22 cellular contexts compared by ENCODE assay signal in genomic region chr13:40430234-40430633, GRCh38.
DNase-seq lines count a peak whose midpoint lies in the region; ATAC-seq and TF ChIP-seq lines count a peak whose summit lies in the region.
"Had no signal": no experiment of that assay in that cellular context is flagged by ENCODE, and none has a peak within 500 bp of the region (broad histone marks: within the 10 kb centered on the region; RNA-seq: fewer than 3 reads in every experiment).

No MANE protein-coding gene starts in this region.

- H3K9me3 ChIP-seq in HEK293 (ENCODE audit: control insufficient read depth, insufficient read depth, low read depth, low read length): no peaks in the 10 kb centered on the region
- no peaks in the 10 kb centered on the region for H3K9me3 ChIP-seq in SK-N-SH
- peaks cover 4% of the 10 kb centered on the region for H3K9me3 ChIP-seq in mesodermal cell (ENCODE audit: control insufficient read depth, low read length)
- H3K9me3 ChIP-seq: prostate gland, tibial nerve had no signal

- no peak overlapping the region for H3K9ac ChIP-seq in SK-N-SH

- no peaks in the 10 kb centered on the region for H3K36me3 Mint-ChIP-seq in stimulated activated memory B cell treated with anti-CD40 and anti-IgM and Interleukin-4, amounts not matched to agents 10 μg/mL and 1 μg/mL and 100 μg/mL, for 72 hours
- H3K36me3 Mint-ChIP-seq: activated CD4-positive, alpha-beta memory T cell treated with anti-CD3 and anti-CD28 coated beads for 36 hours; mesothelial cell of epicardium had no signal

- no peak overlapping the region for H2AFZ ChIP-seq in SK-N-SH (ENCODE audit: low read depth)

- H3K4me1 Mint-ChIP-seq in stimulated activated memory B cell treated with anti-CD40 and anti-IgM and Interleukin-4, amounts not matched to agents 10 μg/mL and 1 μg/mL and 100 μg/mL, for 72 hours: peaks cover 67% of the 10 kb centered on the region

- ATAC-seq in stimulated activated memory B cell treated with anti-CD40 and anti-IgM and Interleukin-4, amounts not matched to agents 10 μg/mL and 1 μg/mL and 100 μg/mL, for 72 hours: no peak
- no peak for ATAC-seq in GM18519 (IDR thresholded peaks at IDR 0.05; ENCODE audit: low FRiP score, unreplicated experiment)
- ATAC-seq in GM19035 (IDR thresholded peaks at IDR 0.05; ENCODE audit: unreplicated experiment): no peak
- ATAC-seq: left colon; stimulated activated naive CD8-positive, alpha-beta T cell treated with anti-CD3 and anti-CD28 coated beads, Interleukin-15, amount 100 ng/mL, for 72 hours had no signal

- no peaks in the 10 kb centered on the region for H3F3A ChIP-seq in SK-N-SH (replicated peaks; ENCODE audit: insufficient read depth)

- H4K20me1 ChIP-seq in SK-N-SH (ENCODE audit: insufficient read depth): no peaks in the 10 kb centered on the region

- CTCF ChIA-PET in HEK293 (lab: Yijun Ruan, JAX) (interaction anchor here (0.6 kb wide), 1 partner anchor 25 kb away, joined by 3 read pairs; no protein-coding TSS in a partner anchor), SK-N-SH (lab: Yijun Ruan, JAX) (interaction anchor here (0.5 to 1.8 kb wide), 2 partner anchors 10 to 1448 kb away, joined by 3 to 4 read pairs; no protein-coding TSS in a partner anchor)

- no peaks in the 10 kb centered on the region for H3K9me2 ChIP-seq in SK-N-SH

- no peak for TF ChIP-seq RAD21 in SK-N-SH (IDR thresholded peaks at IDR 0.05; ENCODE audit: low read length)

- no peaks in the 10 kb centered on the region for H3K9me3 Mint-ChIP-seq in stimulated activated memory B cell treated with anti-CD40 and anti-IgM and Interleukin-4, amounts not matched to agents 10 μg/mL and 1 μg/mL and 100 μg/mL, for 72 hours
- H3K9me3 Mint-ChIP-seq: activated CD4-positive, alpha-beta memory T cell treated with anti-CD3 and anti-CD28 coated beads for 36 hours; mesothelial cell of epicardium had no signal

- TF ChIP-seq EP300 in SK-N-SH (IDR thresholded peaks at IDR 0.05; ENCODE audit: borderline replicate concordance in 1 of 2, low read depth in 1 of 2, low read length in 1 of 2): no peak

- TF ChIP-seq CTCF in HEK293 (tag by site-specific recombination; IDR thresholded peaks at IDR 0.05) (no peak), SK-N-SH (IDR thresholded peaks at IDR 0.05) (no peak)

- no peaks in the 10 kb centered on the region for H3K79me2 ChIP-seq in SK-N-SH (ENCODE audit: insufficient read depth)

- peak; percentile 27 for DNase-seq in SK-N-SH
- no peak for DNase-seq in dedifferentiated amniotic fluid mesenchymal stem cell (ENCODE audit: extremely low spot score)
- no peak for DNase-seq in activated CD4-positive, CD25-positive, alpha-beta regulatory T cell treated with anti-CD3 and anti-CD28 coated beads, Interleukin-2, amount 50 U/mL, for 72 hours
- DNase-seq: activated CD4-positive, alpha-beta memory T cell treated with anti-CD3 and anti-CD28 coated beads for 36 hours; activated CD4-positive, CD25-positive, alpha-beta regulatory T cell; activated gamma-delta T cell treated with Interleukin-2 at 50 U/mL for 16 hours; activated T-cell treated with anti-CD3 and anti-CD28 coated beads for 4 hours; cortex of kidney; left colon; NCI-H1092 treated with DMSO at 0.1 percent for 48 hours; NCI-H2029 treated with DMSO at 0.1 percent for 48 hours; stimulated activated CD4-positive, alpha-beta T cell treated with anti-CD3 and anti-CD28 coated beads, Interleukin-4, amount 100 ng/mL, for 1 hour; stimulated activated naive CD8-positive, alpha-beta T cell treated with anti-CD3 and anti-CD28 coated beads, Interleukin-15, amount 100 ng/mL, for 72 hours; T1000 had no signal

- H3K27ac ChIP-seq in HEK293 (ENCODE audit: extremely low read depth, low read depth, low read length): no peak overlapping the region
- no peak overlapping the region for H3K27ac ChIP-seq in SK-N-SH (ENCODE audit: low read depth in 2 of 2, low read length in 1 of 2)
- peak overlapping the region; percentile 45 for H3K27ac ChIP-seq in mesodermal cell (ENCODE audit: low read depth, low read length, severe bottlenecking)
- H3K27ac ChIP-seq: prostate gland, tibial nerve had no signal

- POLR2A ChIA-PET in HEK293 (lab: Yijun Ruan, JAX): no interaction called here
- POLR2A ChIA-PET in SK-N-SH (lab: Yijun Ruan, JAX): no interaction called here

- WGBS in SK-N-SH (ENCODE audit: low lambda C conversion rate): 69% methylated on average over 4 of the region's 4 CpGs
- WGBS in mesodermal cell (ENCODE audit: insufficient coverage in 2 of 2), 2 experiments: 88 to 100% methylated on average over 2 to 4 of the region's 4 CpGs

- H3K4me3 ChIP-seq in HEK293 (ENCODE audit: low read depth, low read length) (no peak overlapping the region), SK-N-SH (ENCODE audit: low read depth in 2 of 2, low read length in 1 of 2) (no peak overlapping the region), mesodermal cell (ENCODE audit: extremely low read depth, insufficient read depth, low read length, poor library complexity, severe bottlenecking) (no peak overlapping the region)
- H3K4me3 ChIP-seq: prostate gland, tibial nerve had no signal

- H3K4me1 ChIP-seq in HEK293 (ENCODE audit: control insufficient read depth, insufficient read depth, low read length): no peaks in the 10 kb centered on the region
- peaks cover 0 to 6% of the 10 kb centered on the region in 2 experiments; a peak in 1 of 4 replicates for H3K4me1 ChIP-seq in SK-N-SH (ENCODE audit: control insufficient read depth in 1 of 2, insufficient read depth in 2 of 2, low read depth in 1 of 2, low read length in 1 of 2)
- H3K4me1 ChIP-seq in mesodermal cell (ENCODE audit: control insufficient read depth, insufficient read depth, low read length, poor library complexity, severe bottlenecking): no peaks in the 10 kb centered on the region
- H3K4me1 ChIP-seq: prostate gland had no signal

- H3K36me3 ChIP-seq in HEK293 (ENCODE audit: control insufficient read depth in 2 of 2, insufficient read depth in 1 of 2, low read length in 2 of 2) (no peaks in the 10 kb centered on the region), SK-N-SH (replicated peaks in 1 of 2; ENCODE audit: control insufficient read depth in 1 of 2, insufficient read depth in 2 of 2, low read length in 1 of 2) (no peaks in the 10 kb centered on the region), mesodermal cell (ENCODE audit: control insufficient read depth, insufficient read depth, low read length) (no peaks in the 10 kb centered on the region)
- H3K36me3 ChIP-seq: prostate gland, tibial nerve had no signal

- H3K4me2 ChIP-seq in SK-N-SH: no peak overlapping the region

- H3K27ac Mint-ChIP-seq in stimulated activated memory B cell treated with anti-CD40 and anti-IgM and Interleukin-4, amounts not matched to agents 10 μg/mL and 1 μg/mL and 100 μg/mL, for 72 hours: peak overlapping the region; percentile 84
- H3K27ac Mint-ChIP-seq: activated CD4-positive, alpha-beta memory T cell treated with anti-CD3 and anti-CD28 coated beads for 36 hours; mesothelial cell of epicardium; stimulated activated naive CD8-positive, alpha-beta T cell treated with anti-CD3 and anti-CD28 coated beads, Interleukin-15, amount 100 ng/mL, for 72 hours had no signal

- H3K4me3 Mint-ChIP-seq in stimulated activated memory B cell treated with anti-CD40 and anti-IgM and Interleukin-4, amounts not matched to agents 10 μg/mL and 1 μg/mL and 100 μg/mL, for 72 hours: no peak overlapping the region
- H3K4me3 Mint-ChIP-seq: activated CD4-positive, alpha-beta memory T cell treated with anti-CD3 and anti-CD28 coated beads for 36 hours; mesothelial cell of epicardium; stimulated activated naive CD8-positive, alpha-beta T cell treated with anti-CD3 and anti-CD28 coated beads, Interleukin-15, amount 100 ng/mL, for 72 hours had no signal

- H3K27me3 ChIP-seq in SK-N-SH (ENCODE audit: insufficient read depth): no peaks in the 10 kb centered on the region
- H3K27me3 ChIP-seq: tibial nerve had no signal

- no peaks in the 10 kb centered on the region for H3K27me3 Mint-ChIP-seq in stimulated activated memory B cell treated with anti-CD40 and anti-IgM and Interleukin-4, amounts not matched to agents 10 μg/mL and 1 μg/mL and 100 μg/mL, for 72 hours
- H3K27me3 Mint-ChIP-seq: activated CD4-positive, alpha-beta memory T cell treated with anti-CD3 and anti-CD28 coated beads for 36 hours; stimulated activated naive CD8-positive, alpha-beta T cell treated with anti-CD3 and anti-CD28 coated beads, Interleukin-15, amount 100 ng/mL, for 72 hours had no signal

TF ChIP-seq in HEK293, 187 proteins besides CTCF, POLR2A, EP300 and RAD21:
- no peak for TF ChIP-seq ZNF555 (tag by site-specific recombination; conservative IDR thresholded peaks at IDR 0.05)
- no peak for TF ChIP-seq ZBTB26 (tag by site-specific recombination; optimal IDR thresholded peaks at IDR 0.05)
- 0 out of 2 replicates have a peak, but pooled peaks have one; percentile 16 for TF ChIP-seq SCRT2 (tag by site-specific recombination; IDR thresholded peaks at IDR 0.05)

TF ChIP-seq in SK-N-SH, 30 proteins besides CTCF, POLR2A, EP300 and RAD21 (continues in another document):
- TF ChIP-seq ELF1 (IDR thresholded peaks at IDR 0.05): no peak
- TF ChIP-seq, protein P1, sequence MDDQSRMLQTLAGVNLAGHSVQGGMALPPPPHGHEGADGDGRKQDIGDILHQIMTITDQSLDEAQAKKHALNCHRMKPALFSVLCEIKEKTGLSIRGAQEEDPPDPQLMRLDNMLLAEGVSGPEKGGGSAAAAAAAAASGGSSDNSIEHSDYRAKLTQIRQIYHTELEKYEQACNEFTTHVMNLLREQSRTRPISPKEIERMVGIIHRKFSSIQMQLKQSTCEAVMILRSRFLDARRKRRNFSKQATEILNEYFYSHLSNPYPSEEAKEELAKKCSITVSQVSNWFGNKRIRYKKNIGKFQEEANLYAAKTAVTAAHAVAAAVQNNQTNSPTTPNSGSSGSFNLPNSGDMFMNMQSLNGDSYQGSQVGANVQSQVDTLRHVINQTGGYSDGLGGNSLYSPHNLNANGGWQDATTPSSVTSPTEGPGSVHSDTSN (IDR thresholded peaks at IDR 0.05): no peak
- TF ChIP-seq SMC3 (IDR thresholded peaks at IDR 0.05; ENCODE audit: low read depth, low read length): no peak
- TF ChIP-seq TEAD4 (IDR thresholded peaks at IDR 0.05; ENCODE audit: borderline replicate concordance, insufficient read depth): no peak
- no peak for TF ChIP-seq RXRA (IDR thresholded peaks at IDR 0.05; ENCODE audit: borderline replicate concordance, low read depth)
